In the genomic region with DNA sequence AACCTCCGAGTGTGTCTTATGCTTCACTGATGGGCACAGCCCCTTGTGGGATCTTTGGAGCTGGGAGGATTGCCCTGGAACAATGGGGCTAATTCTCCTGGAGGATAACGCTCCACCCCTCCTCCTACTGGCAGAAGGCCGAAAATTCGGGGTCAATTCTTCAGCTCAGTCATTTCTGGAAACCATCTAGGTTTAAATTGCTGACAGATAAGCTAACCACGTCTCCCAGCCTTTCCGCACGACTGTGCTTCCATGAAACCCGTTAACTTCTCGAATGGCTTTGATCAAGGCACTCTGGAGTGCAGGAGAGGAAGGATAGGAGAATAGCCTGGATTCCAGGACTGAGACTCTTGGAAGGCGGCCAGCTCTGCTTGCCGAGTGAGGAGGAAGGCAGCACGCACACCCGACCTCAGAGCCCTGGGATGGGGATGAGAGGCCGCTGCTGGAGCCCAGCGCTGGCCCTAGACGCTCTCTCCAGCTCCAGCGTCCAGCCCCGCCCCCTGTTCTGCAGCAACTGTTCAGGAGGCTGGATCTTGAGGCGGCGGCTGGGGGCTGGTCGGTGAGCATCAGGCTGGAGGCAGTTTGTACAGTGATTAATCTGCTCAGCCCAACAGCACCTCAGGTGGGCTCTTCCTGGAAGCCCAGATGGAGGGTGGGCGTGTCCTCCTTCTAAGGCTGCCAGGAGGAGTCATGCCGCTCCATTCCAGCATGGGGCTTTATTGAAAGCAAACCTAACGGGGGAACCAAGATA, we compare ENCODE assay signal across 9 cellular contexts.
A peak's percentile ranks its signal among the peaks of the same experiment; 100 is the strongest.
DNase-seq lines count a peak whose midpoint lies in the region; ATAC-seq and TF ChIP-seq lines count a peak whose summit lies in the region.
"Had no signal": no experiment of that assay in that cellular context is flagged by ENCODE, and none has a peak within 500 bp of the region (broad histone marks: within the 10 kb centered on the region; RNA-seq: fewer than 3 reads in every experiment).

No MANE protein-coding gene starts in this region.

- no peaks in the 10 kb centered on the region for H3K27me3 ChIP-seq in SJSA1 (replicated peaks)
- no peaks in the 10 kb centered on the region for H3K27me3 ChIP-seq in naive thymus-derived CD4-positive, alpha-beta T cell (ENCODE audit: control insufficient read depth in 2 of 2, insufficient read depth in 2 of 2, low read length in 2 of 2)

- ATAC-seq in Right ventricle myocardium superior (ENCODE audit: poor library complexity) (peak; percentile 78), GM18867 (IDR thresholded peaks at IDR 0.05; ENCODE audit: unreplicated experiment) (no peak), HG03139 (IDR thresholded peaks at IDR 0.05; ENCODE audit: unreplicated experiment) (no peak)
- ATAC-seq in naive thymus-derived CD4-positive, alpha-beta T cell: no peak

- peak; percentile 86 for DNase-seq in ELF-1 (ENCODE audit: low read depth, low spot score)
- peak; percentile 81 for DNase-seq in SJSA1 (ENCODE audit: low read depth in 1 of 2, low spot score in 2 of 2)
- DNase-seq in Right ventricle myocardium superior: peak; percentile 89
- DNase-seq in retinal pigment epithelial cell (ENCODE audit: low read depth): peak; percentile 34
- no peak for DNase-seq in HUDEP-2 (lab: John Stamatoyannopoulos, UW; ENCODE audit: unreplicated experiment in 76 of 76)
- no peak for DNase-seq in naive thymus-derived CD4-positive, alpha-beta T cell
- DNase-seq: SW 1271 had no signal

- POLR2A ChIA-PET in naive thymus-derived CD4-positive, alpha-beta T cell (lab: Charles Lee): no interaction called here

- H3K27ac Mint-ChIP-seq in naive thymus-derived CD4-positive, alpha-beta T cell: no peak overlapping the region

- H3K4me1 ChIP-seq in SJSA1 (replicated peaks): peaks cover 52% of the 10 kb centered on the region
- no peaks in the 10 kb centered on the region for H3K4me1 ChIP-seq in naive thymus-derived CD4-positive, alpha-beta T cell (ENCODE audit: control insufficient read depth in 2 of 2, insufficient read depth in 2 of 2, low read length in 2 of 2)

- H3K9me3 ChIP-seq in SJSA1 (replicated peaks): no peaks in the 10 kb centered on the region
- H3K9me3 ChIP-seq in naive thymus-derived CD4-positive, alpha-beta T cell (ENCODE audit: control insufficient read depth in 2 of 3, low read length in 3 of 3): no peaks in the 10 kb centered on the region

- H3K36me3 ChIP-seq in SJSA1: no peaks in the 10 kb centered on the region
- no peaks in the 10 kb centered on the region for H3K36me3 ChIP-seq in naive thymus-derived CD4-positive, alpha-beta T cell (ENCODE audit: control insufficient read depth in 2 of 3, insufficient read depth in 3 of 3, low read length in 3 of 3)

- peak overlapping the region; percentile 71 for H3K27ac ChIP-seq in SJSA1
- H3K27ac ChIP-seq in naive thymus-derived CD4-positive, alpha-beta T cell (ENCODE audit: low read depth, low read length): no peak overlapping the region

- peak; percentile 12 for TF ChIP-seq CTCF in retinal pigment epithelial cell (conservative IDR thresholded peaks at IDR 0.05; ENCODE audit: low read depth, low read length)

- H3K4me3 Mint-ChIP-seq in naive thymus-derived CD4-positive, alpha-beta T cell: no peak overlapping the region

- H3K36me3 Mint-ChIP-seq in naive thymus-derived CD4-positive, alpha-beta T cell: no peaks in the 10 kb centered on the region

- no peaks in the 10 kb centered on the region for H3K4me1 Mint-ChIP-seq in naive thymus-derived CD4-positive, alpha-beta T cell

- intact Hi-C loops in Right ventricle myocardium superior (cut with DNase I): loop anchor here (10.0 kb wide), 2 partner anchors 200 to 490 kb away; no protein-coding TSS in a partner anchor
- intact Hi-C loops in naive thymus-derived CD4-positive, alpha-beta T cell (cut with micrococcal nuclease): no loop called here

- peaks cover 0 to 4% (median 0%) of the 10 kb centered on the region in 11 donors for H3K9me3 Mint-ChIP-seq in naive thymus-derived CD4-positive, alpha-beta T cell

- peaks cover 0 to 23% (median 9%) of the 10 kb centered on the region in 5 donors for H3K27me3 Mint-ChIP-seq in naive thymus-derived CD4-positive, alpha-beta T cell

- H3K4me3 ChIP-seq in SJSA1 (peak overlapping the region; percentile 8; the same call in 1 of the 2 replicates), retinal pigment epithelial cell (ENCODE audit: low read length) (peak overlapping the region; percentile 12)
- H3K4me3 ChIP-seq in naive thymus-derived CD4-positive, alpha-beta T cell (ENCODE audit: low read length): no peak overlapping the region

- CTCF ChIA-PET in naive thymus-derived CD4-positive, alpha-beta T cell (lab: Charles Lee): no interaction called here

Comparison
In these comparisons a context has a peak if more than half of its experiments do, and no peak if none do; other contexts are left out.
1. DNase-seq: peak in ELF-1 (single experiment), SJSA1 (2 of 2), Right ventricle myocardium superior (single experiment) and retinal pigment epithelial cell (single experiment); none in HUDEP-2 (0 of 76) and naive thymus-derived CD4-positive, alpha-beta T cell (0 of 9).